Comparison of ENCODE assay signal across 7 cellular contexts in the genomic region with DNA sequence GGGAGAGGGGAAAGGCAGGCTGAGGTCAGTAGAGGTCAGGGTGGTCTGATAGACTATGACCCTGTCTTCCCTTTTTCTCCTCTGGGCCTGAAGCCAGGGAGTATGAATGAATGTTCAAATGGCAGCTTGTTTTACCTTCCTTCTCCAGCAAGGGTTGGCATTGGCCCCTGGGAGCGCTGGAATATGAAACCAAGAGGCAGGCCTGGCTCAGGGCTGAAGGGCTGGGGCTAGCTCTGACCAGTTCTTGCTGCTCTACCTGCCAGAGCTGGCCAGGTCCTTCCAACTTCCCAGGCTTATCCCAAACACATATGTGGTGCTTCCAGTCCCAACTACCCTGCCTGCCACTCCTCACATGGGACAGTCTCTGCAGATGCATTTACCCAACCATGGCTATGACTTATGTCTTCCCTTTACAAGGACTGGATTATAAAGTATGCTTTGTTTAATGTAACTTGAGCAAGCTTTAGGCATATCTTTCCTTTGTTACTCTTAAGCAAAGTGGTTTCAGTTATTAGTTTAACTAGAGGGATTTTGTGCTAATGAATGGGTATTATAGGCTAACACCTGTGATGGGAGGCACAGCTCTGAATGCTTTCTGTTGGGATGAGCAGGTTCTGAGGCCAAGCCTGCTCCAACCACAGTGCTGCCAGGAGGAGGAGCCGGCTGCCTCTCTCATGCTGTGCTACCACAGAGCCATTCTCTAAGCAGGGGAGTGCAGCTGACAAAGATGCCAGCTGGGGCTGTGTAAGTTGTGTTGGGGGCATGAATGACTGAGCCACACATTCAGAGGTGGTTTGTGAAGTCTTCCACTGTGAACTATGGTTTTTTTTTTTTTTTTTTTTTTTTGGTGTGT. TPM values are rescaled to one million over a fixed set of nuclear protein-coding genes. Genes with fewer than 3 reads are reported as not detected.
DNase-seq lines count a peak whose midpoint lies in the region; ATAC-seq and TF ChIP-seq lines count a peak whose summit lies in the region.

No MANE protein-coding gene starts in this region.

- TF ChIP-seq EP300 in suprapubic skin (IDR thresholded peaks at IDR 0.05), result no peak

- in situ Hi-C loops in G401 (cut with HindIII; ENCODE audit: low sequenced_read_pairs), result no loop called here
- in situ Hi-C loops in brain microvascular endothelial cell (cut with HindIII; ENCODE audit: low pct_ligation_motif_present, low sequenced_read_pairs), result no loop called here

- H3K4me3 Mint-ChIP-seq in naive thymus-derived CD4-positive, alpha-beta T cell, result no peak overlapping the region

- H3K27me3 ChIP-seq in brain microvascular endothelial cell (replicated peaks) (peaks cover 3% of the 10 kb centered on the region), suprapubic skin (no peaks in the 10 kb centered on the region)
- no peaks in the 10 kb centered on the region for H3K27me3 ChIP-seq in naive thymus-derived CD4-positive, alpha-beta T cell (ENCODE audit: control insufficient read depth in 2 of 2, insufficient read depth in 2 of 2, low read length in 2 of 2)

- no peaks in the 10 kb centered on the region for H3K9me3 ChIP-seq in naive thymus-derived CD4-positive, alpha-beta T cell (ENCODE audit: control insufficient read depth in 2 of 3, low read length in 3 of 3)
- no peaks in the 10 kb centered on the region for H3K9me3 ChIP-seq in suprapubic skin

- no peak overlapping the region for H3K27ac ChIP-seq in brain microvascular endothelial cell
- no peak overlapping the region for H3K27ac ChIP-seq in naive thymus-derived CD4-positive, alpha-beta T cell (ENCODE audit: low read depth, low read length)
- H3K27ac ChIP-seq in suprapubic skin, result no peak overlapping the region

- POLR2A ChIA-PET in naive thymus-derived CD4-positive, alpha-beta T cell (lab: Charles Lee), result no interaction called here

- 36% methylated on average over 2 of the region's 2 CpGs for WGBS in suprapubic skin

- no peaks in the 10 kb centered on the region for H3K9me3 Mint-ChIP-seq in naive thymus-derived CD4-positive, alpha-beta T cell

- CTCF ChIA-PET in naive thymus-derived CD4-positive, alpha-beta T cell (lab: Charles Lee), result interaction anchor here (1.1 to 1.3 kb wide), 2 partner anchors 16 to 67 kb away, joined by 3 to 4 read pairs; a partner anchor contains a TSS

- peak; percentile 29 for ATAC-seq in naive thymus-derived CD4-positive, alpha-beta T cell

- H3K4me3 ChIP-seq in LNCaP clone FGC (ENCODE audit: low read depth, low read length) (no peak overlapping the region), brain microvascular endothelial cell (ENCODE audit: low read depth, low read length) (no peak overlapping the region), suprapubic skin (no peak overlapping the region)
- no peak overlapping the region for H3K4me3 ChIP-seq in naive thymus-derived CD4-positive, alpha-beta T cell (ENCODE audit: low read length)

- TF ChIP-seq POLR2A in suprapubic skin (IDR thresholded peaks at IDR 0.05), result no peak

- no peaks in the 10 kb centered on the region for H3K4me1 ChIP-seq in naive thymus-derived CD4-positive, alpha-beta T cell (ENCODE audit: control insufficient read depth in 2 of 2, insufficient read depth in 2 of 2, low read length in 2 of 2)
- peaks cover 5% of the 10 kb centered on the region for H3K4me1 ChIP-seq in suprapubic skin

- peak; percentile 29; the same call in 1 of the 2 replicates for TF ChIP-seq CTCF in LNCaP clone FGC (IDR thresholded peaks at IDR 0.05; ENCODE audit: control insufficient read depth, extremely low read depth, insufficient read depth)
- peak; percentile 40 for TF ChIP-seq CTCF in brain microvascular endothelial cell (IDR thresholded peaks at IDR 0.05; ENCODE audit: low read depth, low read length, missing control alignments)
- TF ChIP-seq CTCF in suprapubic skin (IDR thresholded peaks at IDR 0.05), result no peak

- peak; percentile 85 for DNase-seq in G401 (ENCODE audit: low spot score)
- no peak for DNase-seq in LNCaP clone FGC (ENCODE audit: low read depth)
- no peak for DNase-seq in brain microvascular endothelial cell
- DNase-seq in naive thymus-derived CD4-positive, alpha-beta T cell, result peak in 1 of 9 donors; percentile 30
- DNase-seq in stimulated activated naive CD4-positive, alpha-beta T cell (lab: John Stamatoyannopoulos, UW), result no peak
- DNase-seq in NOMO-1 treated with DMSO at 0.1 percent for 48 hours (lab: John Stamatoyannopoulos, UW; ENCODE audit: unreplicated experiment), result no peak
- DNase-seq in suprapubic skin (ENCODE audit: low spot score in 2 of 2), result no peak

- H3K36me3 ChIP-seq in brain microvascular endothelial cell (replicated peaks) (peaks cover 5% of the 10 kb centered on the region), suprapubic skin (peaks cover 15% of the 10 kb centered on the region)
- H3K36me3 ChIP-seq in naive thymus-derived CD4-positive, alpha-beta T cell (ENCODE audit: control insufficient read depth in 2 of 3, insufficient read depth in 3 of 3, low read length in 3 of 3), result peaks cover 0 to 10% (median 0%) of the 10 kb centered on the region in 3 experiments

- no peaks in the 10 kb centered on the region for H3K27me3 Mint-ChIP-seq in naive thymus-derived CD4-positive, alpha-beta T cell

- H3K27ac Mint-ChIP-seq in naive thymus-derived CD4-positive, alpha-beta T cell, result peak overlapping the region in 1 of 9 donors; percentile 54

- peaks cover 0 to 60% (median 3%) of the 10 kb centered on the region in 7 donors for H3K4me1 Mint-ChIP-seq in naive thymus-derived CD4-positive, alpha-beta T cell

- intact Hi-C loops in naive thymus-derived CD4-positive, alpha-beta T cell (cut with micrococcal nuclease), result loop anchor here in 1 of 2 donors (2.0 kb wide), 1 partner anchor 23 kb away; a partner anchor contains a TSS

- H3K36me3 Mint-ChIP-seq in naive thymus-derived CD4-positive, alpha-beta T cell, result peaks cover 0 to 28% (median 0%) of the 10 kb centered on the region in 5 donors

RNA-seq across cellular contexts. Expression of a gene that starts 6.1 kb away (rescaled TPM):
- total RNA-seq in G401 (2014; rRNA removed; shearing (Covaris generic)), result 0.07 TPM in 1 of 2 replicates, not detected in the other
- 10 to 100 TPM in 2 of 5 experiments, 1 to 10 TPM in 3; 3.5 to 44.9 (median 8.4) TPM for total RNA-seq in naive thymus-derived CD4-positive, alpha-beta T cell
- polyA plus RNA-seq in naive thymus-derived CD4-positive, alpha-beta T cell, result 1 to 10 TPM; 2.4 to 5.0 TPM
- not detected for total RNA-seq in suprapubic skin

RNA-seq across cellular contexts. Expression of a gene that starts 16.0 kb away (rescaled TPM):
- 1.4 and 6.4 TPM in 2 replicates for total RNA-seq in G401 (2014; rRNA removed; shearing (Covaris generic))
- 10 to 100 TPM; 10.5 to 30.0 (median 18.7) TPM for total RNA-seq in naive thymus-derived CD4-positive, alpha-beta T cell
- 10 to 100 TPM in 1 of 2 donors, 1 to 10 TPM in 1; 7.5 to 11.4 TPM for polyA plus RNA-seq in naive thymus-derived CD4-positive, alpha-beta T cell
- total RNA-seq in suprapubic skin, result 10 to 100 TPM in 1 of 4 donors, 1 to 10 TPM in 3; 2.6 to 15.0 (median 6.3) TPM

RNA-seq across cellular contexts. Expression of a gene that starts 23.7 kb away (rescaled TPM):
- total RNA-seq in G401 (2014; rRNA removed; shearing (Covaris generic)), result 33.3 and 47.8 TPM in 2 replicates
- 10 to 100 TPM in 1 of 5 experiments, 1 to 10 TPM in 4; 2.7 to 42.1 (median 5.2) TPM for total RNA-seq in naive thymus-derived CD4-positive, alpha-beta T cell
- under 1 TPM; 0.64 to 0.84 TPM for polyA plus RNA-seq in naive thymus-derived CD4-positive, alpha-beta T cell
- 10 to 100 TPM; 75.9 to 85.0 (median 80.8) TPM for total RNA-seq in suprapubic skin

RNA-seq across cellular contexts. Expression of a gene that starts 59.7 kb away (rescaled TPM):
- total RNA-seq in G401 (2014; rRNA removed; shearing (Covaris generic)), result 0.78 and 1.1 TPM in 2 replicates
- under 1 TPM in 1 of 5 experiments, not detected in 4; 0.15 TPM for total RNA-seq in naive thymus-derived CD4-positive, alpha-beta T cell
- polyA plus RNA-seq in naive thymus-derived CD4-positive, alpha-beta T cell, result not detected
- under 1 TPM in 3 of 4 donors, not detected in 1; 0.23 to 0.93 (median 0.48) TPM for total RNA-seq in suprapubic skin

Comparison
In these comparisons a context has a peak if more than half of its experiments do, and no peak if none do; other contexts are left out.
1. CTCF ChIP-seq: peak in LNCaP clone FGC (single experiment) and brain microvascular endothelial cell (single experiment); none in suprapubic skin (0 of 2).